In genomic region chr9:33151601-33152000, GRCh38 we compare ENCODE assay signal across 12 cellular contexts. TPM values are rescaled to one million over a fixed set of nuclear protein-coding genes. Genes with fewer than 3 reads are reported as not detected.
DNase-seq lines count a peak whose midpoint lies in the region; ATAC-seq and TF ChIP-seq lines count a peak whose summit lies in the region.
"Had no signal": no experiment of that assay in that cellular context is flagged by ENCODE, and none has a peak within 500 bp of the region (broad histone marks: within the 10 kb centered on the region; RNA-seq: fewer than 3 reads in every experiment).

No MANE protein-coding gene starts in this region.

- peak overlapping the region; percentile 31 to 85 (median 69) for H3K27ac ChIP-seq in adrenal gland
- H3K27ac ChIP-seq in lower lobe of right lung: peak overlapping the region; percentile 33
- peak overlapping the region in 4 of 5 donors; percentile 65 to 99 (median 84) for H3K27ac ChIP-seq in stomach

- no peak for TF ChIP-seq EP300 in stomach (IDR thresholded peaks at IDR 0.05)

- H3K9me3 ChIP-seq in Loucy (ENCODE audit: insufficient read depth, low read depth, low read length) (no peaks in the 10 kb centered on the region), adrenal gland (replicated peaks in 1 of 3) (no peaks in the 10 kb centered on the region), lower lobe of right lung (no peaks in the 10 kb centered on the region), stomach (no peaks in the 10 kb centered on the region)

- H2AFZ ChIP-seq in Loucy (ENCODE audit: low read length): no peak overlapping the region

- H3K4me2 ChIP-seq in Loucy (ENCODE audit: low read depth, low read length, poor library complexity, severe bottlenecking): no peak overlapping the region

- peaks cover 80% of the 10 kb centered on the region for H3K79me2 ChIP-seq in Loucy (ENCODE audit: insufficient read depth, low read length)

- H3K9me2 ChIP-seq in Loucy (replicated peaks; ENCODE audit: low read depth, low read length): no peaks in the 10 kb centered on the region

- intact Hi-C loops in adrenal gland (cut with DNase I) (no loop called here), lower lobe of right lung (cut with DNase I) (no loop called here), stomach (cut with DNase I; ENCODE audit: low total_unique reads) (no loop called here)

- peak overlapping the region; percentile 21 for H3K9ac ChIP-seq in Loucy (ENCODE audit: low read depth, low read length, poor library complexity, severe bottlenecking)

- 68 to 82% (median 73%) methylated on average over 2 of the region's 2 CpGs for WGBS in adrenal gland, 4 donors
- 63 to 85% (median 72%) methylated on average over 2 of the region's 2 CpGs for WGBS in stomach, 5 donors

- DNase-seq in adrenal gland: no peak
- DNase-seq in lower lobe of right lung: no peak
- DNase-seq in stomach: no peak
- DNase-seq in stimulated activated CD4-positive, alpha-beta T cell treated with anti-CD3 and anti-CD28 coated beads, Interleukin-2, amount 100 ng/mL, for 24 hours: no peak
- no peak for DNase-seq in DMS79 (lab: John Stamatoyannopoulos, UW)
- no peak for DNase-seq in NCI-H1436 treated with DMSO at 0.1 percent for 48 hours (lab: John Stamatoyannopoulos, UW)
- no peak for DNase-seq in GM19238 (ENCODE audit: insufficient read length, low spot score)
- DNase-seq: activated CD8-positive, alpha-beta memory T cell treated with anti-CD3 and anti-CD28 coated beads, Interleukin-2, amount 50 U/mL, for 4 hours; NCI-H2107; retina; stimulated activated naive CD4-positive, alpha-beta T cell treated with Interleukin-2 at 50 U/mL for 16 hours had no signal

- H3K4me1 ChIP-seq in Loucy (ENCODE audit: insufficient read depth, low read length, poor library complexity, severe bottlenecking) (peaks cover 40% of the 10 kb centered on the region), adrenal gland (replicated peaks in 1 of 2) (peaks cover 23 to 70% of the 10 kb centered on the region in 2 donors), lower lobe of right lung (peaks cover 89% of the 10 kb centered on the region), stomach (peaks cover 29 to 93% (median 74%) of the 10 kb centered on the region in 4 donors)

- no peaks in the 10 kb centered on the region for H4K20me1 ChIP-seq in Loucy (ENCODE audit: insufficient read depth, low read length, poor library complexity, severe bottlenecking)

- H3K36me3 ChIP-seq in Loucy (ENCODE audit: insufficient read depth, low read length) (no peaks in the 10 kb centered on the region), adrenal gland (replicated peaks in 1 of 2) (no peaks in the 10 kb centered on the region), lower lobe of right lung (no peaks in the 10 kb centered on the region), stomach (no peaks in the 10 kb centered on the region)

- H3F3A ChIP-seq in Loucy (ENCODE audit: low read depth): no peaks in the 10 kb centered on the region

- TF ChIP-seq CTCF in Loucy (conservative IDR thresholded peaks at IDR 0.05; ENCODE audit: low read length): no peak
- no peak for TF ChIP-seq CTCF in adrenal gland (IDR thresholded peaks at IDR 0.05)
- TF ChIP-seq CTCF in lower lobe of right lung (IDR thresholded peaks at IDR 0.05): no peak
- TF ChIP-seq CTCF in stomach (IDR thresholded peaks at IDR 0.05): no peak

- H3K27me3 ChIP-seq in Loucy (ENCODE audit: insufficient read depth, low read length, poor library complexity, severe bottlenecking) (no peaks in the 10 kb centered on the region), adrenal gland (no peaks in the 10 kb centered on the region), lower lobe of right lung (ENCODE audit: low read depth) (no peaks in the 10 kb centered on the region), stomach (no peaks in the 10 kb centered on the region)

- no peak overlapping the region for H3K4me3 ChIP-seq in Loucy (ENCODE audit: low read length, poor library complexity, severe bottlenecking)
- H3K4me3 ChIP-seq in adrenal gland: no peak overlapping the region
- no peak overlapping the region for H3K4me3 ChIP-seq in lower lobe of right lung
- peak overlapping the region in 1 of 4 donors; percentile 29 for H3K4me3 ChIP-seq in stomach

- TF ChIP-seq POLR2A in adrenal gland (IDR thresholded peaks at IDR 0.05): no peak
- TF ChIP-seq POLR2A in stomach (IDR thresholded peaks at IDR 0.05): no peak

- no peak for ATAC-seq in lower lobe of right lung

RNA-seq across cellular contexts. Expression of gene B4GALT1, which starts 15.5 kb away (rescaled TPM):
- 100 to 1,000 TPM in 1 of 8 donors, 10 to 100 TPM in 7; 44.5 to 117 (median 70.1) TPM for total RNA-seq in adrenal gland
- 10 to 100 TPM; 18.7 to 70.5 (median 21.9) TPM for polyA plus RNA-seq in adrenal gland
- 72.0 TPM for total RNA-seq in lower lobe of right lung
- 100 to 1,000 TPM in 1 of 5 donors, 10 to 100 TPM in 3, 1 to 10 TPM in 1; 6.4 to 125 (median 25.0) TPM for total RNA-seq in stomach
- polyA plus RNA-seq in stomach: 10 to 100 TPM; 23.4 to 31.4 (median 24.8) TPM

Comparison
In these comparisons a context has a peak if more than half of its experiments do, and no peak if none do; other contexts are left out.
1. H3K27ac ChIP-seq: peak in every context shown above with its lines; median percentile 84 in stomach; 69 in adrenal gland; 33 in lower lobe of right lung.